ENCODE assay signal across 8 cellular contexts in genomic region chr5:37111426-37112382, GRCh38.
DNase-seq lines count a peak whose midpoint lies in the region; ATAC-seq and TF ChIP-seq lines count a peak whose summit lies in the region.

No MANE protein-coding gene starts in this region.

- peak; percentile 84 for ATAC-seq in GM19463 (IDR thresholded peaks at IDR 0.05; ENCODE audit: unreplicated experiment)
- peak; percentile 93 for ATAC-seq in HG03432 (IDR thresholded peaks at IDR 0.05; ENCODE audit: unreplicated experiment)

- no peaks in the 10 kb centered on the region for H3K9me3 Mint-ChIP-seq in activated naive CD8-positive, alpha-beta T cell (ENCODE audit: low read depth)

- peaks cover 27% of the 10 kb centered on the region for H3K36me3 Mint-ChIP-seq in activated naive CD8-positive, alpha-beta T cell

- H3K4me1 Mint-ChIP-seq in activated naive CD8-positive, alpha-beta T cell (ENCODE audit: low read depth), result peaks cover 39% of the 10 kb centered on the region

- H3K4me3 Mint-ChIP-seq in activated naive CD8-positive, alpha-beta T cell, result peak overlapping the region; percentile 47

- peak overlapping the region; percentile 24 for H3K27ac Mint-ChIP-seq in activated naive CD8-positive, alpha-beta T cell

- TF ChIP-seq CTCF in GM10266 (IDR thresholded peaks at IDR 0.05; ENCODE audit: control insufficient read depth, insufficient read depth, low read depth, missing control alignments), result no peak

- no peaks in the 10 kb centered on the region for H3K27me3 Mint-ChIP-seq in activated naive CD8-positive, alpha-beta T cell

- DNase-seq in GM10266 (ENCODE audit: extremely low spot score) (peak; percentile 56), NCI-H774 (lab: John Stamatoyannopoulos, UW) (no peak), glomerular visceral epithelial cell (ENCODE audit: extremely low spot score) (no peak), hypothalamus (lab: John Stamatoyannopoulos, UW) (no peak)
- no peak for DNase-seq in activated effector memory CD4-positive, alpha-beta T cell treated with Interleukin-2 at 50 U/mL for 16 hours
